Comparison of ENCODE assay signal across 10 cellular contexts in the genomic region with DNA sequence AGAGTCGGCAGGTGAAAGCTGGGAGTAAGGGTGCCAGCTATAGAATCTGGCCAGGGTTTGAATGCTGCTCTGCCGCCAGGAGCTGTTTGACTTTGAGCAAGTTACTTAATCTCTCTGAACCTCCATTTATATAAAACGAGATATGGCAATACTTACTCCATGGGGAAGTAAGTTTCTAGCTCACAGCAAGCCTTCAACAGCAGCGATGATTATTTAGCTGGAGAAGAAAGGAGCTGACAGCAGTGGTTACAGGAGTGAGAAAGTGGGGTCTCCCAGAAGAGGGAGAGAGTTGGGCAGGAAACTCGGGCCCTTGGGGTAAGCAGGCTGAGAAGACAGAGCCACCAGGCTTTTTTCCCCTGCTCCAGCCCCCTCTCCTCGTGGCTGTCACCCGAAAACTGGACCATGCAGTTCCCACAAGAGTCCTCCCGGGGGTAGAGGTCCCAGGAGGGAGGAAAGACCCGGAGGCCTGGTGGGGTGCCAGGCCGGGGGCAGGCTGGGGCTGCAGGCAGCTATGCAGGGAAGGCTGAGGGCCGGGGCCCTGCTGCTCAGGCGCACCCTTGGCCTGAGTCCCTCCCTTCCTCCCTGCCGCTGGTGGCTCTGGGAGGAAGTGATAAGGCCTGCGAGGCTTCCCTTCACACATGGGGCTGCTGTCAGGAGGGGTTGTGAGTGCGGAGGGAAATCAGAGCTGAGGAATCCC. TPM values are rescaled to one million over a fixed set of nuclear protein-coding genes. Genes with fewer than 3 reads are reported as not detected.
DNase-seq lines count a peak whose midpoint lies in the region; ATAC-seq, FAIRE-seq and TF ChIP-seq lines count a peak whose summit lies in the region.
"Had no signal": no experiment of that assay in that cellular context is flagged by ENCODE, and none has a peak within 500 bp of the region (broad histone marks: within the 10 kb centered on the region; RNA-seq: fewer than 3 reads in every experiment).

No MANE protein-coding gene starts in this region.

- in situ Hi-C loops in HepG2 (cut with HindIII; ENCODE audit: extremely low pct_ligation_motif_present, low pct_unique_long_range_greater_than_20kb), result no loop called here
- in situ Hi-C loops in brain microvascular endothelial cell (cut with HindIII; ENCODE audit: low pct_ligation_motif_present, low sequenced_read_pairs), result no loop called here

- no peak overlapping the region for H3K27ac ChIP-seq in HepG2 (ENCODE audit: extremely low read length, insufficient read depth, low read length)
- peak overlapping the region in 2 of 3 donors; percentile 10 to 15 for H3K27ac ChIP-seq in thyroid gland
- H3K27ac ChIP-seq in brain microvascular endothelial cell, result no peak overlapping the region

- BruUV-seq in HepG2 (replicated peaks; lab: Mats Ljungman, UMichigan), result no TSS peak

- intact Hi-C loops in HepG2 (cut with micrococcal nuclease; ENCODE audit: unreplicated experiment) (no loop called here), thyroid gland (cut with DNase I) (no loop called here)

- no peak for TF ChIP-seq CTCF in HepG2 (CRISPR knock-in tag; IDR thresholded peaks at IDR 0.05)
- TF ChIP-seq CTCF in thyroid gland (IDR thresholded peaks at IDR 0.05), result no peak
- TF ChIP-seq CTCF in brain microvascular endothelial cell (IDR thresholded peaks at IDR 0.05; ENCODE audit: low read depth, low read length, missing control alignments), result no peak

- DNase-seq in activated CD8-positive, alpha-beta memory T cell treated with anti-CD3 and anti-CD28 coated beads, Interleukin-2, amount 10 ng/mL, durations not matched to agents 7 days and 5 days, result no peak
- no peak for DNase-seq in activated CD8-positive, alpha-beta memory T cell treated with anti-CD3 and anti-CD28 coated beads, Interleukin-2, amount 50 U/mL, for 48 hours
- DNase-seq in HepG2 (ENCODE audit: low spot score) (no peak), thyroid gland (no peak), brain microvascular endothelial cell (no peak), ecto neural progenitor cell (ENCODE audit: low spot score) (no peak)

- peak overlapping the region; percentile 39; the same call in 1 of the 2 replicates for H3K4me2 ChIP-seq in HepG2 (ENCODE audit: low read depth, low read length)

- no peak overlapping the region for H3K9ac ChIP-seq in HepG2 (ENCODE audit: insufficient read depth, low read depth, low read length)

- H3K27ac Mint-ChIP-seq in activated CD8-positive, alpha-beta memory T cell treated with anti-CD3 and anti-CD28 coated beads, Interleukin-2, amount 10 ng/mL, durations not matched to agents 7 days and 5 days, result no peak overlapping the region
- H3K27ac Mint-ChIP-seq in activated T-helper 17 cell treated with anti-CD3 and anti-CD28 coated beads, Interleukin-2, amount 50 U/mL, for 72 hours, result peak overlapping the region; percentile 58

- peaks cover 10% of the 10 kb centered on the region for H3K27me3 Mint-ChIP-seq in activated CD8-positive, alpha-beta memory T cell treated with anti-CD3 and anti-CD28 coated beads, Interleukin-2, amount 10 ng/mL, durations not matched to agents 7 days and 5 days
- H3K27me3 Mint-ChIP-seq in activated T-helper 17 cell treated with anti-CD3 and anti-CD28 coated beads, Interleukin-2, amount 50 U/mL, for 72 hours, result no peaks in the 10 kb centered on the region

- no peak for TF ChIP-seq POLR2A in HepG2 (IDR thresholded peaks at IDR 0.05; ENCODE audit: insufficient read depth in 1 of 2, low read depth in 2 of 2, low read length in 2 of 2)
- TF ChIP-seq POLR2A in thyroid gland (IDR thresholded peaks at IDR 0.05), result no peak

- FAIRE-seq in HepG2 (lab: Jason Lieb, UNC), result no peak
- FAIRE-seq: endometrium had no signal

- CTCF ChIA-PET in activated CD8-positive, alpha-beta memory T cell treated with anti-CD3 and anti-CD28 coated beads, Interleukin-2, amount 10 ng/mL, durations not matched to agents 7 days and 5 days (lab: Charles Lee), result interaction anchor here (1.0 to 2.2 kb wide), 12 partner anchors 10 to 216 kb away, joined by 3 to 23 read pairs (median 5); no protein-coding TSS in a partner anchor
- CTCF ChIA-PET in HepG2 (lab: Yijun Ruan, JAX; ENCODE audit: low intra/inter-chr PET ratio, low total read pairs), result no interaction called here

- POLR2A ChIA-PET in HepG2 (lab: Yijun Ruan, JAX), result interaction anchor here (2.0 kb wide), 1 partner anchor 11 kb away, joined by 4 read pairs; no protein-coding TSS in a partner anchor

- H3K27me3 ChIP-seq in HepG2 (ENCODE audit: control insufficient read depth in 1 of 2, insufficient read depth in 2 of 2, low read length in 2 of 2) (peaks cover 4 to 34% of the 10 kb centered on the region in 2 experiments; a peak in 4 of 5 replicates), thyroid gland (no peaks in the 10 kb centered on the region), brain microvascular endothelial cell (replicated peaks) (no peaks in the 10 kb centered on the region)

- TF ChIP-seq EP300 in HepG2 (IDR thresholded peaks at IDR 0.05; ENCODE audit: low read depth in 2 of 2, low read length in 2 of 2) (no peak), HepG2 (CRISPR knock-in tag; IDR thresholded peaks at IDR 0.05; ENCODE audit: borderline replicate concordance) (no peak)

- no peaks in the 10 kb centered on the region for H3K9me3 ChIP-seq in HepG2 (ENCODE audit: low read length)
- H3K9me3 ChIP-seq in thyroid gland, result no peaks in the 10 kb centered on the region

- peaks cover 2% of the 10 kb centered on the region for H3K4me1 Mint-ChIP-seq in activated CD8-positive, alpha-beta memory T cell treated with anti-CD3 and anti-CD28 coated beads, Interleukin-2, amount 10 ng/mL, durations not matched to agents 7 days and 5 days
- peaks cover 13% of the 10 kb centered on the region for H3K4me1 Mint-ChIP-seq in activated T-helper 17 cell treated with anti-CD3 and anti-CD28 coated beads, Interleukin-2, amount 50 U/mL, for 72 hours

- ATAC-seq in activated CD8-positive, alpha-beta memory T cell treated with anti-CD3 and anti-CD28 coated beads, Interleukin-2, amount 10 ng/mL, durations not matched to agents 7 days and 5 days, result peak; percentile 68
- peak; percentile 73 for ATAC-seq in activated T-helper 17 cell treated with anti-CD3 and anti-CD28 coated beads, Interleukin-2, amount 50 U/mL, for 72 hours (replicated peaks)
- ATAC-seq in HepG2, result peak; percentile 54
- no peak for ATAC-seq in HG03025 (IDR thresholded peaks at IDR 0.05; ENCODE audit: low FRiP score, unreplicated experiment)

- H3K4me3 Mint-ChIP-seq in activated CD8-positive, alpha-beta memory T cell treated with anti-CD3 and anti-CD28 coated beads, Interleukin-2, amount 10 ng/mL, durations not matched to agents 7 days and 5 days, result no peak overlapping the region
- H3K4me3 Mint-ChIP-seq in activated T-helper 17 cell treated with anti-CD3 and anti-CD28 coated beads, Interleukin-2, amount 50 U/mL, for 72 hours, result no peak overlapping the region

- H3K36me3 ChIP-seq in HepG2 (replicated peaks in 1 of 2; ENCODE audit: control insufficient read depth in 1 of 2, insufficient read depth in 2 of 2, low read length in 2 of 2) (no peaks in the 10 kb centered on the region), thyroid gland (no peaks in the 10 kb centered on the region), brain microvascular endothelial cell (replicated peaks) (no peaks in the 10 kb centered on the region)

- H3K79me2 ChIP-seq in HepG2 (ENCODE audit: insufficient read depth, low read length), result no peaks in the 10 kb centered on the region

- H2AFZ ChIP-seq in HepG2 (ENCODE audit: low read length), result no peak overlapping the region

- no peaks in the 10 kb centered on the region for H3K9me3 Mint-ChIP-seq in activated CD8-positive, alpha-beta memory T cell treated with anti-CD3 and anti-CD28 coated beads, Interleukin-2, amount 10 ng/mL, durations not matched to agents 7 days and 5 days (ENCODE audit: low read depth)
- peaks cover 15% of the 10 kb centered on the region for H3K9me3 Mint-ChIP-seq in activated T-helper 17 cell treated with anti-CD3 and anti-CD28 coated beads, Interleukin-2, amount 50 U/mL, for 72 hours

- H3K36me3 Mint-ChIP-seq in activated CD8-positive, alpha-beta memory T cell treated with anti-CD3 and anti-CD28 coated beads, Interleukin-2, amount 10 ng/mL, durations not matched to agents 7 days and 5 days, result no peaks in the 10 kb centered on the region
- no peaks in the 10 kb centered on the region for H3K36me3 Mint-ChIP-seq in activated T-helper 17 cell treated with anti-CD3 and anti-CD28 coated beads, Interleukin-2, amount 50 U/mL, for 72 hours (ENCODE audit: low read depth)

- H4K20me1 ChIP-seq in HepG2 (ENCODE audit: insufficient read depth, low read length), result no peaks in the 10 kb centered on the region

- WGBS in HepG2 (ENCODE audit: low lambda C conversion rate), result 20% methylated on average over 6 of the region's 15 CpGs
- WGBS in thyroid gland, 2 donors, result 49 to 65% methylated on average over 13 to 14 of the region's 15 CpGs

- H3K4me1 ChIP-seq in HepG2 (ENCODE audit: insufficient read depth, low read length) (peaks cover 11% of the 10 kb centered on the region; the same call in 1 of the 2 replicates), thyroid gland (no peaks in the 10 kb centered on the region)

- peak overlapping the region in 1 of 3 experiments; percentile 43; a peak in 1 of 6 replicates for H3K4me3 ChIP-seq in HepG2 (replicated peaks in 1 of 3; ENCODE audit: insufficient read depth in 1 of 3, low read depth in 2 of 3, low read length in 3 of 3)
- H3K4me3 ChIP-seq in thyroid gland (replicated peaks in 1 of 3), result peak overlapping the region in 1 of 3 donors; percentile 2
- no peak overlapping the region for H3K4me3 ChIP-seq in brain microvascular endothelial cell (ENCODE audit: low read depth, low read length)

- no peak for TF ChIP-seq RAD21 in HepG2 (CRISPR knock-in tag; IDR thresholded peaks at IDR 0.05)

RNA-seq across cellular contexts. Expression of a gene that starts 3.5 kb away (rescaled TPM):
- total RNA-seq in activated CD8-positive, alpha-beta memory T cell treated with anti-CD3 and anti-CD28 coated beads, Interleukin-2, amount 10 ng/mL, durations not matched to agents 7 days and 5 days, result 10 to 100 TPM in 1 of 2 experiments, 1 to 10 TPM in 1; 6.4 to 10.8 TPM
- total RNA-seq in activated T-helper 17 cell treated with anti-CD3 and anti-CD28 coated beads, Interleukin-2, amount 50 U/mL, for 72 hours, result 10 to 100 TPM in 1 of 2 donors, 1 to 10 TPM in 1; 8.0 to 12.1 TPM
- total RNA-seq in HepG2 (2016; rRNA removed; fragmentation: Illumina TruSeq; extraction: Trizol), result 3.7 and 4.8 TPM in 2 replicates
- 2.6 and 2.9 TPM in 2 replicates for total RNA-seq in HepG2 (2016; cell fraction: cytosol; rRNA removed; fragmentation: Illumina TruSeq; extraction: Trizol; ENCODE audit: low read depth)
- 4.2 and 4.4 TPM in 2 replicates for total RNA-seq in HepG2 (2016; cell fraction: insoluble cytoplasmic fraction; rRNA removed; fragmentation: Illumina TruSeq; extraction: Trizol)
- 3.6 and 5.1 TPM in 2 replicates for total RNA-seq in HepG2 (2016; cell fraction: membrane; rRNA removed; fragmentation: Illumina TruSeq; extraction: Trizol)
- 3.2 and 5.3 TPM in 2 replicates for total RNA-seq in HepG2 (2016; cell fraction: nucleus; rRNA removed; fragmentation: Illumina TruSeq; extraction: Trizol)
- 7.5 and 10.1 TPM in 2 replicates for polyA plus RNA-seq in HepG2 (2011; rRNA removed)
- polyA plus RNA-seq in HepG2 (2011; cell fraction: cytosol; rRNA removed), result 5.8 and 10.0 TPM in 2 replicates
- polyA plus RNA-seq in HepG2 (2011; cell fraction: nucleus; rRNA removed), result 17.6 and 19.9 TPM in 2 replicates
- 4.8 and 5.0 TPM in 2 replicates for polyA plus RNA-seq in HepG2 (2012)
- 3.9 and 4.8 TPM in 2 replicates for polyA plus RNA-seq in HepG2 (2016; cell fraction: cytosol; fragmentation: Illumina TruSeq; extraction: Trizol; ENCODE audit: low read depth)
- polyA plus RNA-seq in HepG2 (2016; cell fraction: insoluble cytoplasmic fraction; fragmentation: Illumina TruSeq; extraction: Trizol; ENCODE audit: low read depth), result 7.8 and 8.1 TPM in 2 replicates
- 5.6 and 8.0 TPM in 2 replicates for polyA plus RNA-seq in HepG2 (2016; cell fraction: membrane; fragmentation: Illumina TruSeq; extraction: Trizol; ENCODE audit: low read depth)
- polyA plus RNA-seq in HepG2 (2016; cell fraction: nucleus; fragmentation: Illumina TruSeq; extraction: Trizol; ENCODE audit: insufficient read depth, low read depth), result 5.7 and 8.2 TPM in 2 replicates
- 0.65 and 23.1 TPM in 2 replicates for polyA minus RNA-seq in HepG2 (2011; rRNA and poly(A)+ RNA removed; ENCODE audit: low replicate concordance)
- 8.4 and 12.0 TPM in 2 replicates for polyA minus RNA-seq in HepG2 (2011; cell fraction: cytosol; rRNA and poly(A)+ RNA removed)
- 5.0 and 6.3 TPM in 2 replicates for polyA minus RNA-seq in HepG2 (2011; cell fraction: nucleus; rRNA and poly(A)+ RNA removed)
- 1 to 10 TPM; 5.2 to 8.1 (median 6.3) TPM for total RNA-seq in thyroid gland

RNA-seq across cellular contexts. Expression of a gene that starts 16.2 kb away (rescaled TPM):
- total RNA-seq in activated CD8-positive, alpha-beta memory T cell treated with anti-CD3 and anti-CD28 coated beads, Interleukin-2, amount 10 ng/mL, durations not matched to agents 7 days and 5 days, result under 1 TPM in 1 of 2 experiments, not detected in 1; 0.07 TPM
- under 1 TPM; 0.32 to 0.77 TPM for total RNA-seq in activated T-helper 17 cell treated with anti-CD3 and anti-CD28 coated beads, Interleukin-2, amount 50 U/mL, for 72 hours
- total RNA-seq in HepG2 (2016; rRNA removed; fragmentation: Illumina TruSeq; extraction: Trizol) (0.11 TPM in 1 of 2 replicates, not detected in the other), thyroid gland (under 1 TPM; 0.33 to 0.93 (median 0.63) TPM)
- not detected in 2 replicates for total RNA-seq in HepG2 (2016; cell fraction: cytosol; rRNA removed; fragmentation: Illumina TruSeq; extraction: Trizol; ENCODE audit: low read depth)
- 0.13 TPM in 1 of 2 replicates, not detected in the other for total RNA-seq in HepG2 (2016; cell fraction: insoluble cytoplasmic fraction; rRNA removed; fragmentation: Illumina TruSeq; extraction: Trizol)
- 0.07 and 0.09 TPM in 2 replicates for total RNA-seq in HepG2 (2016; cell fraction: membrane; rRNA removed; fragmentation: Illumina TruSeq; extraction: Trizol)
- 0.09 and 0.28 TPM in 2 replicates for total RNA-seq in HepG2 (2016; cell fraction: nucleus; rRNA removed; fragmentation: Illumina TruSeq; extraction: Trizol)
- 0.09 and 0.12 TPM in 2 replicates for polyA plus RNA-seq in HepG2 (2011; rRNA removed)
- polyA plus RNA-seq in HepG2 (2011; cell fraction: cytosol; rRNA removed), result 0.09 and 0.11 TPM in 2 replicates
- 0.32 and 0.38 TPM in 2 replicates for polyA plus RNA-seq in HepG2 (2011; cell fraction: nucleus; rRNA removed)
- 0.07 TPM in 1 of 2 replicates, not detected in the other for polyA plus RNA-seq in HepG2 (2012)
- polyA plus RNA-seq in HepG2 (2016; cell fraction: cytosol; fragmentation: Illumina TruSeq; extraction: Trizol; ENCODE audit: low read depth), result 0.03 TPM in 1 of 2 replicates, not detected in the other
- not detected in 2 replicates for polyA plus RNA-seq in HepG2 (2016; cell fraction: insoluble cytoplasmic fraction; fragmentation: Illumina TruSeq; extraction: Trizol; ENCODE audit: low read depth)
- polyA plus RNA-seq in HepG2 (2016; cell fraction: membrane; fragmentation: Illumina TruSeq; extraction: Trizol; ENCODE audit: low read depth), result 0.06 TPM in 1 of 2 replicates, not detected in the other
- not detected in 2 replicates for polyA plus RNA-seq in HepG2 (2016; cell fraction: nucleus; fragmentation: Illumina TruSeq; extraction: Trizol; ENCODE audit: insufficient read depth, low read depth)
- 0.74 and 1.2 TPM in 2 replicates for polyA minus RNA-seq in HepG2 (2011; rRNA and poly(A)+ RNA removed; ENCODE audit: low replicate concordance)
- polyA minus RNA-seq in HepG2 (2011; cell fraction: cytosol; rRNA and poly(A)+ RNA removed), result 0.30 TPM in 1 of 2 replicates, not detected in the other
- 0.13 TPM in 1 of 2 replicates, not detected in the other for polyA minus RNA-seq in HepG2 (2011; cell fraction: nucleus; rRNA and poly(A)+ RNA removed)
- total RNA-seq: osteocyte had no signal

RNA-seq across cellular contexts. Expression of a gene that starts 30.0 kb away (rescaled TPM):
- 1 to 10 TPM; 2.3 to 3.4 TPM for total RNA-seq in activated CD8-positive, alpha-beta memory T cell treated with anti-CD3 and anti-CD28 coated beads, Interleukin-2, amount 10 ng/mL, durations not matched to agents 7 days and 5 days
- total RNA-seq in activated T-helper 17 cell treated with anti-CD3 and anti-CD28 coated beads, Interleukin-2, amount 50 U/mL, for 72 hours, result 10 to 100 TPM in 1 of 2 donors, 1 to 10 TPM in 1; 2.9 to 18.2 TPM
- not detected in 2 replicates for total RNA-seq in HepG2 (2016; rRNA removed; fragmentation: Illumina TruSeq; extraction: Trizol)
- total RNA-seq in HepG2 (2016; cell fraction: cytosol; rRNA removed; fragmentation: Illumina TruSeq; extraction: Trizol; ENCODE audit: low read depth), result 0.18 TPM in 1 of 2 replicates, not detected in the other
- 0.04 TPM in 1 of 2 replicates, not detected in the other for total RNA-seq in HepG2 (2016; cell fraction: insoluble cytoplasmic fraction; rRNA removed; fragmentation: Illumina TruSeq; extraction: Trizol)
- not detected in 2 replicates for total RNA-seq in HepG2 (2016; cell fraction: membrane; rRNA removed; fragmentation: Illumina TruSeq; extraction: Trizol)
- total RNA-seq in HepG2 (2016; cell fraction: nucleus; rRNA removed; fragmentation: Illumina TruSeq; extraction: Trizol), result 0.13 TPM in 1 of 2 replicates, not detected in the other
- 0.24 and 0.39 TPM in 2 replicates for polyA plus RNA-seq in HepG2 (2011; rRNA removed)
- 0.13 and 0.15 TPM in 2 replicates for polyA plus RNA-seq in HepG2 (2011; cell fraction: cytosol; rRNA removed)
- 2.9 and 3.2 TPM in 2 replicates for polyA plus RNA-seq in HepG2 (2011; cell fraction: nucleus; rRNA removed)
- polyA plus RNA-seq in HepG2 (2012), result 0.51 and 0.72 TPM in 2 replicates
- polyA plus RNA-seq in HepG2 (2016; cell fraction: cytosol; fragmentation: Illumina TruSeq; extraction: Trizol; ENCODE audit: low read depth), result not detected in 2 replicates
- polyA plus RNA-seq in HepG2 (2016; cell fraction: insoluble cytoplasmic fraction; fragmentation: Illumina TruSeq; extraction: Trizol; ENCODE audit: low read depth), result not detected in 2 replicates
- polyA plus RNA-seq in HepG2 (2016; cell fraction: membrane; fragmentation: Illumina TruSeq; extraction: Trizol; ENCODE audit: low read depth), result not detected in 2 replicates
- 0.12 and 0.88 TPM in 2 replicates for polyA plus RNA-seq in HepG2 (2016; cell fraction: nucleus; fragmentation: Illumina TruSeq; extraction: Trizol; ENCODE audit: insufficient read depth, low read depth)
- 0.08 TPM in 1 of 2 replicates, not detected in the other for polyA minus RNA-seq in HepG2 (2011; rRNA and poly(A)+ RNA removed; ENCODE audit: low replicate concordance)
- not detected in 2 replicates for polyA minus RNA-seq in HepG2 (2011; cell fraction: cytosol; rRNA and poly(A)+ RNA removed)
- 0.25 and 0.26 TPM in 2 replicates for polyA minus RNA-seq in HepG2 (2011; cell fraction: nucleus; rRNA and poly(A)+ RNA removed)
- total RNA-seq in thyroid gland, result under 1 TPM in 1 of 4 donors, not detected in 3; 0.27 TPM

RNA-seq across cellular contexts. Expression of a gene that starts 34.0 kb away (rescaled TPM):
- 10 to 100 TPM; 50.3 to 52.4 TPM for total RNA-seq in activated CD8-positive, alpha-beta memory T cell treated with anti-CD3 and anti-CD28 coated beads, Interleukin-2, amount 10 ng/mL, durations not matched to agents 7 days and 5 days
- 10 to 100 TPM; 36.4 to 52.0 TPM for total RNA-seq in activated T-helper 17 cell treated with anti-CD3 and anti-CD28 coated beads, Interleukin-2, amount 50 U/mL, for 72 hours
- total RNA-seq in HepG2 (2016; rRNA removed; fragmentation: Illumina TruSeq; extraction: Trizol) (7.2 and 16.7 TPM in 2 replicates), thyroid gland (10 to 100 TPM; 39.0 to 74.2 (median 60.9) TPM)
- total RNA-seq in HepG2 (2016; cell fraction: cytosol; rRNA removed; fragmentation: Illumina TruSeq; extraction: Trizol; ENCODE audit: low read depth), result 1.1 and 2.0 TPM in 2 replicates
- 7.2 and 16.4 TPM in 2 replicates for total RNA-seq in HepG2 (2016; cell fraction: insoluble cytoplasmic fraction; rRNA removed; fragmentation: Illumina TruSeq; extraction: Trizol)
- 3.4 and 3.7 TPM in 2 replicates for total RNA-seq in HepG2 (2016; cell fraction: membrane; rRNA removed; fragmentation: Illumina TruSeq; extraction: Trizol)
- 12.9 and 13.9 TPM in 2 replicates for total RNA-seq in HepG2 (2016; cell fraction: nucleus; rRNA removed; fragmentation: Illumina TruSeq; extraction: Trizol)
- 6.6 and 6.9 TPM in 2 replicates for polyA plus RNA-seq in HepG2 (2011; rRNA removed)
- polyA plus RNA-seq in HepG2 (2011; cell fraction: cytosol; rRNA removed), result 3.9 and 9.1 TPM in 2 replicates
- 20.5 and 25.6 TPM in 2 replicates for polyA plus RNA-seq in HepG2 (2011; cell fraction: nucleus; rRNA removed)
- 4.2 and 4.4 TPM in 2 replicates for polyA plus RNA-seq in HepG2 (2012)
- 1.5 and 1.9 TPM in 2 replicates for polyA plus RNA-seq in HepG2 (2016; cell fraction: cytosol; fragmentation: Illumina TruSeq; extraction: Trizol; ENCODE audit: low read depth)
- polyA plus RNA-seq in HepG2 (2016; cell fraction: insoluble cytoplasmic fraction; fragmentation: Illumina TruSeq; extraction: Trizol; ENCODE audit: low read depth), result 5.2 and 6.7 TPM in 2 replicates
- polyA plus RNA-seq in HepG2 (2016; cell fraction: membrane; fragmentation: Illumina TruSeq; extraction: Trizol; ENCODE audit: low read depth), result 2.6 and 2.9 TPM in 2 replicates
- 23.3 and 23.7 TPM in 2 replicates for polyA plus RNA-seq in HepG2 (2016; cell fraction: nucleus; fragmentation: Illumina TruSeq; extraction: Trizol; ENCODE audit: insufficient read depth, low read depth)
- 34.8 and 52.5 TPM in 2 replicates for polyA minus RNA-seq in HepG2 (2011; rRNA and poly(A)+ RNA removed; ENCODE audit: low replicate concordance)
- 7.6 and 11.1 TPM in 2 replicates for polyA minus RNA-seq in HepG2 (2011; cell fraction: cytosol; rRNA and poly(A)+ RNA removed)
- polyA minus RNA-seq in HepG2 (2011; cell fraction: nucleus; rRNA and poly(A)+ RNA removed), result 13.7 and 16.2 TPM in 2 replicates

RNA-seq across cellular contexts. Expression of a gene that starts 54.0 kb away (rescaled TPM):
- total RNA-seq in activated CD8-positive, alpha-beta memory T cell treated with anti-CD3 and anti-CD28 coated beads, Interleukin-2, amount 10 ng/mL, durations not matched to agents 7 days and 5 days, result 1 to 10 TPM; 3.9 to 5.3 TPM
- 1 to 10 TPM; 9.0 to 9.7 TPM for total RNA-seq in activated T-helper 17 cell treated with anti-CD3 and anti-CD28 coated beads, Interleukin-2, amount 50 U/mL, for 72 hours
- total RNA-seq in HepG2 (2016; rRNA removed; fragmentation: Illumina TruSeq; extraction: Trizol) (not detected in 2 replicates), thyroid gland (1 to 10 TPM in 3 of 4 donors, not detected in 1; 1.2 to 2.6 (median 1.5) TPM)
- not detected in 2 replicates for total RNA-seq in HepG2 (2016; cell fraction: cytosol; rRNA removed; fragmentation: Illumina TruSeq; extraction: Trizol; ENCODE audit: low read depth)
- total RNA-seq in HepG2 (2016; cell fraction: insoluble cytoplasmic fraction; rRNA removed; fragmentation: Illumina TruSeq; extraction: Trizol), result 0.11 TPM in 1 of 2 replicates, not detected in the other
- not detected in 2 replicates for total RNA-seq in HepG2 (2016; cell fraction: membrane; rRNA removed; fragmentation: Illumina TruSeq; extraction: Trizol)
- total RNA-seq in HepG2 (2016; cell fraction: nucleus; rRNA removed; fragmentation: Illumina TruSeq; extraction: Trizol), result 0.28 TPM in 1 of 2 replicates, not detected in the other
- polyA plus RNA-seq in HepG2 (2011; rRNA removed), result 0.50 and 0.51 TPM in 2 replicates
- 0.11 and 0.27 TPM in 2 replicates for polyA plus RNA-seq in HepG2 (2011; cell fraction: cytosol; rRNA removed)
- 4.2 and 4.6 TPM in 2 replicates for polyA plus RNA-seq in HepG2 (2011; cell fraction: nucleus; rRNA removed)
- polyA plus RNA-seq in HepG2 (2012), result 0.56 and 1.0 TPM in 2 replicates
- not detected in 2 replicates for polyA plus RNA-seq in HepG2 (2016; cell fraction: cytosol; fragmentation: Illumina TruSeq; extraction: Trizol; ENCODE audit: low read depth)
- polyA plus RNA-seq in HepG2 (2016; cell fraction: insoluble cytoplasmic fraction; fragmentation: Illumina TruSeq; extraction: Trizol; ENCODE audit: low read depth), result not detected in 2 replicates
- polyA plus RNA-seq in HepG2 (2016; cell fraction: membrane; fragmentation: Illumina TruSeq; extraction: Trizol; ENCODE audit: low read depth), result not detected in 2 replicates
- polyA plus RNA-seq in HepG2 (2016; cell fraction: nucleus; fragmentation: Illumina TruSeq; extraction: Trizol; ENCODE audit: insufficient read depth, low read depth), result 0.38 and 0.67 TPM in 2 replicates
- 0.48 and 3.4 TPM in 2 replicates for polyA minus RNA-seq in HepG2 (2011; rRNA and poly(A)+ RNA removed; ENCODE audit: low replicate concordance)
- not detected in 2 replicates for polyA minus RNA-seq in HepG2 (2011; cell fraction: cytosol; rRNA and poly(A)+ RNA removed)
- 0.25 and 0.52 TPM in 2 replicates for polyA minus RNA-seq in HepG2 (2011; cell fraction: nucleus; rRNA and poly(A)+ RNA removed)

Comparison
In these comparisons a context has a peak if more than half of its experiments do, and no peak if none do; other contexts are left out.
1. H3K27ac ChIP-seq: peak in thyroid gland (2 of 3); none in HepG2 (single experiment) and brain microvascular endothelial cell (single experiment).